Comparison of ENCODE assay signal across 16 cellular contexts in genomic region chr6:155310596-155310995, GRCh38. TPM values are rescaled to one million over a fixed set of nuclear protein-coding genes. Genes with fewer than 3 reads are reported as not detected.
DNase-seq lines count a peak whose midpoint lies in the region; ATAC-seq and TF ChIP-seq lines count a peak whose summit lies in the region.
"Had no signal": no experiment of that assay in that cellular context is flagged by ENCODE, and none has a peak within 500 bp of the region (broad histone marks: within the 10 kb centered on the region; RNA-seq: fewer than 3 reads in every experiment).

No MANE protein-coding gene starts in this region.

- H3K36me3 ChIP-seq in GM23248 (ENCODE audit: low read depth), result no peaks in the 10 kb centered on the region
- H3K36me3 ChIP-seq in PC-9 (ENCODE audit: low read depth), result peaks cover 38% of the 10 kb centered on the region

- peaks cover 28% of the 10 kb centered on the region for H3K4me1 Mint-ChIP-seq in mesothelial cell of epicardium

- H3K4me3 ChIP-seq in GM23248 (no peak overlapping the region), PC-9 (no peak overlapping the region), cardiac fibroblast (replicated peaks in 1 of 2; ENCODE audit: low read depth in 2 of 2, low read length in 2 of 2) (no peak overlapping the region)
- H3K4me3 ChIP-seq: esophagus muscularis mucosa, psoas muscle had no signal

- H3K9me3 ChIP-seq in GM23248 (ENCODE audit: low read depth), result no peaks in the 10 kb centered on the region
- H3K9me3 ChIP-seq in PC-9 (ENCODE audit: insufficient read depth, low read depth), result no peaks in the 10 kb centered on the region
- H3K9me3 ChIP-seq: esophagus muscularis mucosa, psoas muscle had no signal

- H3K27me3 Mint-ChIP-seq in mesothelial cell of epicardium (ENCODE audit: low read depth), result no peaks in the 10 kb centered on the region
- H3K27me3 Mint-ChIP-seq: CD4-positive, alpha-beta T cell; naive B cell had no signal

- peak overlapping the region; percentile 76 for H3K27ac Mint-ChIP-seq in mesothelial cell of epicardium
- H3K27ac Mint-ChIP-seq: activated naive CD4-positive, alpha-beta T cell treated with anti-CD3 and anti-CD28 coated beads, Interleukin-2, amount 50 U/mL, for 72 hours; CD4-positive, alpha-beta T cell had no signal

- H2AFZ ChIP-seq in GM23248, result no peak overlapping the region
- H2AFZ ChIP-seq in PC-9, result no peak overlapping the region

- no peak overlapping the region; the same call in 1 of the 2 replicates for H3K27ac ChIP-seq in GM23248
- peak overlapping the region; percentile 18; the same call in 1 of the 2 replicates for H3K27ac ChIP-seq in PC-9
- H3K27ac ChIP-seq: esophagus muscularis mucosa, HL-60, psoas muscle had no signal

- CTCF ChIA-PET in PC-9 (lab: Charles Lee), result no interaction called here

- H3K4me3 Mint-ChIP-seq in mesothelial cell of epicardium, result no peak overlapping the region
- H3K4me3 Mint-ChIP-seq: naive B cell had no signal

- H3K9me2 ChIP-seq in GM23248 (ENCODE audit: insufficient read depth) (no peaks in the 10 kb centered on the region), PC-9 (ENCODE audit: insufficient read depth) (no peaks in the 10 kb centered on the region)

- H3K9ac ChIP-seq in GM23248, result no peak overlapping the region

- TF ChIP-seq CTCF in PC-9 (conservative IDR thresholded peaks at IDR 0.05), result no peak
- no peak for TF ChIP-seq CTCF in cardiac fibroblast (IDR thresholded peaks at IDR 0.05; ENCODE audit: low read depth, low read length)
- TF ChIP-seq CTCF in mesothelial cell of epicardium (IDR thresholded peaks at IDR 0.05; ENCODE audit: unreplicated experiment), result no peak

- intact Hi-C loops in PC-9 (cut with micrococcal nuclease; ENCODE audit: unreplicated experiment), result loop anchor here (5.0 to 10.0 kb wide), 2 partner anchors 123 to 636 kb away; no protein-coding TSS in a partner anchor

- H3K4me2 ChIP-seq in GM23248 (ENCODE audit: unreplicated experiment) (peak overlapping the region; percentile 33), PC-9 (no peak overlapping the region)

- H3K27me3 ChIP-seq in GM23248 (replicated peaks; ENCODE audit: insufficient read depth), result no peaks in the 10 kb centered on the region
- no peaks in the 10 kb centered on the region for H3K27me3 ChIP-seq in PC-9 (ENCODE audit: insufficient read depth, low read depth)
- H3K27me3 ChIP-seq: esophagus muscularis mucosa had no signal

- H3K79me2 ChIP-seq in GM23248 (ENCODE audit: insufficient read depth) (peaks cover 10% of the 10 kb centered on the region), PC-9 (ENCODE audit: low read depth) (peaks cover 31% of the 10 kb centered on the region)

- peaks cover 14% of the 10 kb centered on the region for H3K4me1 ChIP-seq in GM23248 (ENCODE audit: insufficient read depth)
- peaks cover 20% of the 10 kb centered on the region for H3K4me1 ChIP-seq in PC-9 (replicated peaks; ENCODE audit: insufficient read depth)

- ATAC-seq in HG02588 (IDR thresholded peaks at IDR 0.05; ENCODE audit: unreplicated experiment), result no peak
- ATAC-seq: activated naive CD4-positive, alpha-beta T cell treated with anti-CD3 and anti-CD28 coated beads, Interleukin-2, amount 50 U/mL, for 72 hours; psoas muscle had no signal

- WGBS in GM23248 (ENCODE audit: low coverage in 1 of 2, low lambda C conversion rate in 2 of 2, missing lambda C conversion rate in 2 of 2), 2 experiments, result 7 to 12% methylated on average over 2 of the region's 2 CpGs

- in situ Hi-C loops in GM23248 (cut with MboI) (no loop called here), G401 (cut with HindIII; ENCODE audit: low sequenced_read_pairs) (no loop called here)

- DNase-seq in GM23248, result peak; percentile 58
- no peak for DNase-seq in PC-9
- peak; percentile 11 to 71 for DNase-seq in cardiac fibroblast (ENCODE audit: low read depth in 2 of 2)
- DNase-seq in mesothelial cell of epicardium (ENCODE audit: low spot score in 2 of 2, unreplicated experiment in 2 of 2), result no peak
- DNase-seq in G401 (ENCODE audit: low spot score), result no peak
- DNase-seq in SK-N-DZ (ENCODE audit: low spot score), result no peak
- DNase-seq: CD4-positive, alpha-beta T cell; GF-D8; naive B cell; psoas muscle had no signal

- no peaks in the 10 kb centered on the region for H4K20me1 ChIP-seq in GM23248 (ENCODE audit: insufficient read depth)
- peaks cover 3% of the 10 kb centered on the region; the same call in 1 of the 2 replicates for H4K20me1 ChIP-seq in PC-9 (ENCODE audit: insufficient read depth)

- H3K36me3 Mint-ChIP-seq in mesothelial cell of epicardium, result peaks cover 12% of the 10 kb centered on the region

- BruUV-seq in PC-9 (replicated peaks; lab: Mats Ljungman, UMichigan), result no TSS peak

- H3F3A ChIP-seq in GM23248 (ENCODE audit: insufficient read depth) (peaks cover 18% of the 10 kb centered on the region; the same call in 1 of the 2 replicates), PC-9 (ENCODE audit: insufficient read depth, low read depth) (peaks cover 10% of the 10 kb centered on the region; the same call in 1 of the 2 replicates)

- POLR2A ChIA-PET in PC-9 (lab: Charles Lee; ENCODE audit: unreplicated experiment), result no interaction called here

- H3K9me3 Mint-ChIP-seq in mesothelial cell of epicardium, result no peaks in the 10 kb centered on the region
- H3K9me3 Mint-ChIP-seq: activated naive CD4-positive, alpha-beta T cell treated with anti-CD3 and anti-CD28 coated beads, Interleukin-2, amount 50 U/mL, for 72 hours; CD4-positive, alpha-beta T cell; naive B cell had no signal

RNA-seq across cellular contexts. Expression of gene TFB1M, which starts 3.7 kb away (rescaled TPM):
- total RNA-seq in GM23248 (2014; rRNA removed; shearing (Covaris generic)), result 9.0 and 14.0 TPM in 2 replicates
- 13.4 and 14.0 TPM in 2 replicates for polyA plus RNA-seq in GM23248 (2016; fragmentation: Nextera tagmentation; extraction: Ambion mirVana)
- total RNA-seq in PC-9 (2021), result 17.7 and 19.5 TPM in 2 replicates
- 22.9 to 27.9 TPM (median 27.0 TPM) in 3 replicates for total RNA-seq in mesothelial cell of epicardium
- total RNA-seq in G401 (2014; rRNA removed; shearing (Covaris generic)), result 13.0 and 13.3 TPM in 2 replicates
- polyA plus RNA-seq in SK-N-DZ (2014; cell fraction: cytosol; rRNA removed), result 13.4 and 19.8 TPM in 2 replicates
- polyA plus RNA-seq in SK-N-DZ (2014; cell fraction: nucleus; rRNA removed), result 17.3 and 50.9 TPM in 2 replicates

RNA-seq across cellular contexts. Expression of gene CLDN20, which starts 46.8 kb away (rescaled TPM):
- total RNA-seq in GM23248 (2014; rRNA removed; shearing (Covaris generic)), result not detected in 2 replicates
- not detected in 2 replicates for polyA plus RNA-seq in GM23248 (2016; fragmentation: Nextera tagmentation; extraction: Ambion mirVana)
- not detected in 2 replicates for total RNA-seq in PC-9 (2021)
- total RNA-seq in mesothelial cell of epicardium, result not detected in 3 replicates
- total RNA-seq in G401 (2014; rRNA removed; shearing (Covaris generic)), result not detected in 2 replicates
- polyA plus RNA-seq in SK-N-DZ (2014; cell fraction: cytosol; rRNA removed), result not detected in 2 replicates
- not detected in 2 replicates for polyA plus RNA-seq in SK-N-DZ (2014; cell fraction: nucleus; rRNA removed)
- total RNA-seq: activated naive CD4-positive, alpha-beta T cell treated with anti-CD3 and anti-CD28 coated beads, Interleukin-2, amount 50 U/mL, for 72 hours; CD4-positive, alpha-beta T cell; esophagus muscularis mucosa; liver; psoas muscle; SK-MEL-5 had no signal

Comparison
In these comparisons a context has a peak if more than half of its experiments do, and no peak if none do; other contexts are left out.
1. DNase-seq: peak in GM23248 (single experiment) and cardiac fibroblast (2 of 2); none in PC-9 (0 of 2), mesothelial cell of epicardium (0 of 2), G401 (single experiment) and SK-N-DZ (single experiment).